10 cellular contexts compared by ENCODE assay signal in the genomic region with DNA sequence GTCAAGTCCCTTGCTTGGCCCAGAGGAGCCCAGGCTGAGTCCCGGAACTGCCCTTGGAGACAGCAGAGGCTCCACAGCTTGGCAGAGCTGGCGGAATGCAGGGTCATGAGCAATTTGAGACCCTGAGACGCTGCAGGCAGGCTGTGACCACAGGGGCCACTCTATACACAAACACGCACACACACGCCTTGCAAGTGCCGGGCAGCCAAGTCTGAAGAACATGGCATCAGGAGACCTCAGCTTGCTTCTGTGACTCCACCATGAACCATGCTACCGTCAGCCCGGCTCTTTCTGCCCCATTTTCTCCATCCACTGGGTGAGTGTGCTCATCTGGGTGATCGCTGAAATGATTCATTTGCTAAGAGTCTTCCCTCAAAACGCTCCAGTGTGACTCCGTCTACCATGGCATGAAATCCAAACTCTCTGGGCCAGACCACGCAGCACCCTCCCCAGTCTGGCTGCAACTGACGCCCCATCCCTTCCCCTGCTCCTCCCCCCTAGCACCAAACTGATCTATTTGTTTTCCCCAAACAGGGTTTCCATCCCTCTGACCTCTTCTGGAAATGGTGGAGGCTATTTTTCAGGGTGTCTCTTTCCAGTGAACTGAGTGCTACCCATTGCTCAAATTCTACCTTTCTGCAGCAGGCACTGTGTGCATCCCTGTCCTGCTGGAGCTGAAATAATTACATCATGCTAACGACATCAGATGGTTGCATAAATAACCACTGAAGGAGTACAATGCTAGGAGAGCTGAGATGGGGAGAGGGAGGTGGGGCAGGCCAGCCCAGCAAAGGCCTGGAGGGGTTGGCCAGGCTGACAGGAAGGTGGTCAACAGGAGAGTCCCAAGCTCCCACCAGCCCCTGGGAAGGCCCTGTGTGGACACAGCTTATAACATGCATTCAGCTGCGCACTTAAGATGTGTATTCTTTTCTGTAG. TPM values are rescaled to one million over a fixed set of nuclear protein-coding genes. Genes with fewer than 3 reads are reported as not detected.
DNase-seq lines count a peak whose midpoint lies in the region; ATAC-seq and TF ChIP-seq lines count a peak whose summit lies in the region.
"Had no signal": no experiment of that assay in that cellular context is flagged by ENCODE, and none has a peak within 500 bp of the region (broad histone marks: within the 10 kb centered on the region; RNA-seq: fewer than 3 reads in every experiment).

No MANE protein-coding gene starts in this region.

- peaks cover 48% of the 10 kb centered on the region for H3K4me1 Mint-ChIP-seq in activated naive CD4-positive, alpha-beta T cell treated with anti-CD3 and anti-CD28 coated beads, Interleukin-2, amount 10 ng/mL, durations not matched to agents 7 days and 5 days
- peaks cover 57% of the 10 kb centered on the region for H3K4me1 Mint-ChIP-seq in stimulated activated memory B cell treated with anti-CD40 and anti-IgM and Interleukin-4, amounts not matched to agents 10 μg/mL and 1 μg/mL and 100 μg/mL, for 72 hours

- CTCF ChIA-PET in activated naive CD4-positive, alpha-beta T cell treated with anti-CD3 and anti-CD28 coated beads, Interleukin-2, amount 10 ng/mL, durations not matched to agents 7 days and 5 days (lab: Charles Lee): interaction anchor here (0.7 to 1.0 kb wide), 2 partner anchors 14 to 20 kb away, joined by 3 read pairs; no protein-coding TSS in a partner anchor

- H4K20me1 ChIP-seq in SU-DHL-6 (ENCODE audit: low read depth, low read length): no peaks in the 10 kb centered on the region

- H3K4me2 ChIP-seq in SU-DHL-6 (ENCODE audit: low read depth, low read length, poor library complexity, severe bottlenecking): peak overlapping the region; percentile 98

- H3K27me3 ChIP-seq in SU-DHL-6 (ENCODE audit: low read length): no peaks in the 10 kb centered on the region

- peaks cover 23% of the 10 kb centered on the region for H3K79me2 ChIP-seq in SU-DHL-6 (ENCODE audit: insufficient read depth, low read length)

- H3K4me3 ChIP-seq in SU-DHL-6 (ENCODE audit: insufficient read depth, low read length, poor library complexity, severe bottlenecking): no peak overlapping the region
- no peak overlapping the region for H3K4me3 ChIP-seq in fibroblast of pulmonary artery (replicated peaks; ENCODE audit: low read depth, low read length)

- no peak overlapping the region for H3K4me3 Mint-ChIP-seq in activated naive CD4-positive, alpha-beta T cell treated with anti-CD3 and anti-CD28 coated beads, Interleukin-2, amount 10 ng/mL, durations not matched to agents 7 days and 5 days
- no peak overlapping the region for H3K4me3 Mint-ChIP-seq in stimulated activated memory B cell treated with anti-CD40 and anti-IgM and Interleukin-4, amounts not matched to agents 10 μg/mL and 1 μg/mL and 100 μg/mL, for 72 hours
- H3K4me3 Mint-ChIP-seq: B cell had no signal

- no peak overlapping the region for H3K27ac ChIP-seq in SU-DHL-6 (ENCODE audit: low read depth, low read length)

- no peak overlapping the region for H3K9ac ChIP-seq in SU-DHL-6 (ENCODE audit: low read length)

- peak overlapping the region; percentile 16 for H3K27ac Mint-ChIP-seq in activated naive CD4-positive, alpha-beta T cell treated with anti-CD3 and anti-CD28 coated beads, Interleukin-2, amount 10 ng/mL, durations not matched to agents 7 days and 5 days
- H3K27ac Mint-ChIP-seq in stimulated activated memory B cell treated with anti-CD40 and anti-IgM and Interleukin-4, amounts not matched to agents 10 μg/mL and 1 μg/mL and 100 μg/mL, for 72 hours: peak overlapping the region; percentile 37
- H3K27ac Mint-ChIP-seq: B cell had no signal

- intact Hi-C loops in left colon (cut with DNase I, micrococcal nuclease): no loop called here

- no peaks in the 10 kb centered on the region for H3K9me3 ChIP-seq in SU-DHL-6 (ENCODE audit: insufficient read depth, low read length)

- no peak for TF ChIP-seq CTCF in SU-DHL-6 (IDR thresholded peaks at IDR 0.05; ENCODE audit: insufficient read depth, low read length, poor library complexity, severe bottlenecking)
- TF ChIP-seq CTCF in fibroblast of pulmonary artery (IDR thresholded peaks at IDR 0.05; ENCODE audit: low read length, missing control alignments): no peak

- H3F3A ChIP-seq in SU-DHL-6 (ENCODE audit: insufficient read depth): peaks cover 5% of the 10 kb centered on the region; the same call in 1 of the 2 replicates

- ATAC-seq in stimulated activated memory B cell treated with anti-CD40 and anti-IgM and Interleukin-4, amounts not matched to agents 10 μg/mL and 1 μg/mL and 100 μg/mL, for 72 hours: no peak
- ATAC-seq in left colon: no peak
- ATAC-seq: Panc1 had no signal

- no peak overlapping the region for H2AFZ ChIP-seq in SU-DHL-6 (ENCODE audit: low read depth, low read length, severe bottlenecking)

- no peak for DNase-seq in activated naive CD4-positive, alpha-beta T cell treated with anti-CD3 and anti-CD28 coated beads, Interleukin-2, amount 10 ng/mL, durations not matched to agents 7 days and 5 days
- DNase-seq in activated naive CD4-positive, alpha-beta T cell (lab: John Stamatoyannopoulos, UW): no peak
- DNase-seq in fibroblast of pulmonary artery (ENCODE audit: low read depth) (peak; percentile 14), left colon (no peak), H4 (ENCODE audit: low spot score) (no peak), superior temporal gyrus (ENCODE audit: extremely low spot score) (no peak)

- peaks cover 11% of the 10 kb centered on the region for H3K36me3 ChIP-seq in SU-DHL-6 (ENCODE audit: low read length)

- no peaks in the 10 kb centered on the region for H3K9me2 ChIP-seq in SU-DHL-6 (replicated peaks; ENCODE audit: insufficient read depth, low read length)

- no peaks in the 10 kb centered on the region for H3K27me3 Mint-ChIP-seq in activated naive CD4-positive, alpha-beta T cell treated with anti-CD3 and anti-CD28 coated beads, Interleukin-2, amount 10 ng/mL, durations not matched to agents 7 days and 5 days
- no peaks in the 10 kb centered on the region for H3K27me3 Mint-ChIP-seq in stimulated activated memory B cell treated with anti-CD40 and anti-IgM and Interleukin-4, amounts not matched to agents 10 μg/mL and 1 μg/mL and 100 μg/mL, for 72 hours
- H3K27me3 Mint-ChIP-seq: B cell had no signal

- H3K9me3 Mint-ChIP-seq in activated naive CD4-positive, alpha-beta T cell treated with anti-CD3 and anti-CD28 coated beads, Interleukin-2, amount 10 ng/mL, durations not matched to agents 7 days and 5 days: no peaks in the 10 kb centered on the region
- H3K9me3 Mint-ChIP-seq in stimulated activated memory B cell treated with anti-CD40 and anti-IgM and Interleukin-4, amounts not matched to agents 10 μg/mL and 1 μg/mL and 100 μg/mL, for 72 hours: no peaks in the 10 kb centered on the region

- peaks cover 44% of the 10 kb centered on the region for H3K36me3 Mint-ChIP-seq in activated naive CD4-positive, alpha-beta T cell treated with anti-CD3 and anti-CD28 coated beads, Interleukin-2, amount 10 ng/mL, durations not matched to agents 7 days and 5 days
- H3K36me3 Mint-ChIP-seq in stimulated activated memory B cell treated with anti-CD40 and anti-IgM and Interleukin-4, amounts not matched to agents 10 μg/mL and 1 μg/mL and 100 μg/mL, for 72 hours: peaks cover 45% of the 10 kb centered on the region

RNA-seq across cellular contexts. Expression of a gene that starts 3.1 kb away (rescaled TPM):
- total RNA-seq in left colon: 10 to 100 TPM; 38.4 to 55.8 TPM
- 24.0 and 28.4 TPM in 2 replicates for total RNA-seq in H4 (2014; rRNA removed; shearing (Covaris generic))

RNA-seq across cellular contexts. Expression of a gene that starts 10.6 kb away (rescaled TPM):
- total RNA-seq in left colon: 10 to 100 TPM; 13.2 to 15.2 TPM
- 4.7 and 8.4 TPM in 2 replicates for total RNA-seq in H4 (2014; rRNA removed; shearing (Covaris generic))
